24 cellular contexts compared by ENCODE assay signal in the genomic region with DNA sequence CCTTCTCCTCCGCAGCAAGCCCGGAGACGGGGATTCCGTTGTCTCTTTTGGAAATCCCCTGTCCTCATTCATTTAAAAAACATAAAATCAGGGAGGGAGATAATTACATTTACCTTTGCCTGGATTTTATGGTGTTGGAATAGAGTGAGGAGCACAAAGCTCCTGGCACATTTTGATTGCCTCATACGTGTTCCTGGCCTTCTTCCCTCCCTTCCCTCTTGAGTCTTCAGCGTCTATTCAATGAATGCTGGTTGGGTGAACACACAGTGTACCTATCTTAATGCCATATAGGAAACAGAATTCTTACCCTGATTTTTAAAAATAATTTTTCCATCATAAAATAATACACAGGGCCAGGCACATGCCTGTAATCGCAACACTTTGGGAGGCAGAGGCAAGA.
"Had no signal": no experiment of that assay in that cellular context is flagged by ENCODE, and none has a peak within 500 bp of the region (broad histone marks: within the 10 kb centered on the region; RNA-seq: fewer than 3 reads in every experiment).

No MANE protein-coding gene starts in this region.

- H3K27me3 ChIP-seq: gastroesophageal sphincter, hepatocyte, neutrophil, vagina had no signal

- ATAC-seq: gastroesophageal sphincter; natural killer cell treated with Interleukin-12 subunit alpha and Interleukin-12 subunit beta and Interleukin-15 and Interleukin-18, amount 100 ng/mL, for 72 hours; sciatic nerve had no signal

- H3K36me3 ChIP-seq: gastroesophageal sphincter, left ventricle myocardium inferior, thoracic aorta, vagina, WERI-Rb-1 had no signal

- H3K4me2 ChIP-seq: hepatocyte had no signal

- H3K27ac ChIP-seq: gastroesophageal sphincter, left ventricle myocardium inferior, neutrophil, skin epidermis, thoracic aorta, vagina, WERI-Rb-1 had no signal

- DNase-seq: activated CD4-positive, alpha-beta T cell treated with anti-CD3 and anti-CD28 coated beads for 48 hours; activated CD4-positive, alpha-beta T cell treated with anti-CD3 and anti-CD28 coated beads, Interleukin-2, amount 50 U/mL, for 48 hours; activated CD8-positive, alpha-beta memory T cell treated with anti-CD3 and anti-CD28 coated beads, Interleukin-2, amount 50 U/mL, for 4 hours; activated effector memory CD4-positive, alpha-beta T cell treated with anti-CD3 and anti-CD28 coated beads, Interleukin-2, amount 50 U/mL, for 16 hours; activated T-cell treated with anti-CD3 and anti-CD28 coated beads, Interleukin-2, amount 50 U/mL, for 1 hour; amniotic stem cell; effector CD8-positive, alpha-beta T cell; left ventricle myocardium inferior; mucosa of descending colon; retina; stimulated activated CD4-positive, alpha-beta T cell treated with anti-CD3 and anti-CD28 coated beads, Interleukin-12 subunit alpha, Interleukin-12 subunit beta, amount 100 ng/mL, for 4 hours; stimulated activated CD4-positive, alpha-beta T cell treated with anti-CD3 and anti-CD28 coated beads, Interleukin-4, amount 100 ng/mL, for 1 hour; stimulated activated naive CD8-positive, alpha-beta T cell treated with anti-CD3 and anti-CD28 coated beads, Interleukin-15, Interleukin-2, amounts not matched to agents 100 U/mL and 50 U/mL, for 24 hours; T1000; WERI-Rb-1 had no signal

- H3K9me3 ChIP-seq: gastroesophageal sphincter, left ventricle myocardium inferior, mucosa of descending colon, neutrophil, thoracic aorta, vagina had no signal

- H3K4me3 ChIP-seq: gastroesophageal sphincter, hepatocyte, left ventricle myocardium inferior, lung, mucosa of descending colon, skin epidermis, thoracic aorta, vagina had no signal

- H2AFZ ChIP-seq: hepatocyte had no signal

- H3K79me2 ChIP-seq: hepatocyte had no signal
